10 cellular contexts compared by ENCODE assay signal in the genomic region with DNA sequence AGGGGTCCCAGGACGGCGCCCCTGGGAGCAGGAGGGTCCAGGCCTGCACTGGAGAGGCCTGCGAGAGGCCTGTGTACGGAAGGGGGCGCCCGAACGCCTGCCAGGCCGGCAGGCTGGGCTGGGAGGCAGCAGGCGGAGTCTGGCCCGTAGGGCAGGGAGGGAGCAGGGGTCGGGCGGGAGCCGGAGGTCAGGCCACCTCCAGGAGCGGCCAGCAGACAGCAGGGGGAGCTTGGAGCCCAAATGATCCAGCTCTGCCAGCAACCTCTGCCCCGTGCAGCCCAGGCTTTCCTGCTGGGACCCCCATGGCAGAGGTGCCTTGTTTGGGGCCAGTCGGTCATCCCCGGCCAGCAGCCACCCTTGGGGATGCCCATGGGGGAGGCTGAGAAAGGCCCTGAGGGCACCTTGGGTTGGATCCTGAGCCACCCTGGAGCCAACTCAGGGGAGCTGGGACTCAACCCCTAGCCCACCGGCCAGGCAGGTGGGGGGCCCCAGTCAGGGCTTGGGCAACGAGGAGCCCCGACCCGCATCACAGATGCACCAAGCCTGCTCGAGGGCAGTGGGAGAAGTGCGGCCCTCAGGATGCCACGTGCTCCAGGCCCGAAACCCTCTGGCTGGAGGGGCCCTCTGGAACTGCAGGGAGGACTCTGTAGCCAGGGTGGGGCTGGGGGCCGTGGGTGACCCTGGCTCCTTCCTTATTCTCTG. TPM values are rescaled to one million over a fixed set of nuclear protein-coding genes. Genes with fewer than 3 reads are reported as not detected.
DNase-seq lines count a peak whose midpoint lies in the region; ATAC-seq, FAIRE-seq and TF ChIP-seq lines count a peak whose summit lies in the region.
"Had no signal": no experiment of that assay in that cellular context is flagged by ENCODE, and none has a peak within 500 bp of the region (broad histone marks: within the 10 kb centered on the region; RNA-seq: fewer than 3 reads in every experiment).

No MANE protein-coding gene starts in this region.

- DNase-seq in A549 (ENCODE audit: low read depth in 1 of 2, low spot score in 1 of 2) (peak; percentile 70 to 85), HCT116 (ENCODE audit: low read depth, low spot score) (no peak), left lobe of liver (ENCODE audit: low spot score) (peak; percentile 67), H4 (ENCODE audit: low spot score) (no peak), A172 (ENCODE audit: low spot score) (no peak), KG1 (lab: John Stamatoyannopoulos, UW) (no peak)
- DNase-seq in activated naive CD8-positive, alpha-beta T cell treated with anti-CD3 and anti-CD28 coated beads, Interleukin-2, amount 50 U/mL, for 24 hours = no peak
- DNase-seq: NCI-H1694; stimulated activated CD4-positive, alpha-beta T cell treated with anti-CD3 and anti-CD28 coated beads, Interleukin-12 subunit alpha, Interleukin-12 subunit beta, amount 100 ng/mL, for 4 hours had no signal

- CTCF ChIA-PET in A549 (lab: Yijun Ruan, JAX) (interaction anchor here (0.5 to 13.7 kb wide), 30 partner anchors 8 to 329 kb away, joined by 3 to 605 read pairs (median 4); a partner anchor contains a TSS), HCT116 (lab: Charles Lee) (interaction anchor here (1.4 to 1.8 kb wide), 2 partner anchors 9 to 131 kb away, joined by 8 to 11 read pairs; a partner anchor contains a TSS)

- H3K4me3 ChIP-seq in A549 (no peak overlapping the region), HCT116 (replicated peaks in 1 of 2; ENCODE audit: low read depth in 1 of 2, low read length in 2 of 2) (no peak overlapping the region)

- H3K4me1 Mint-ChIP-seq in activated naive CD8-positive, alpha-beta T cell treated with anti-CD3 and anti-CD28 coated beads, Interleukin-2, amount 50 U/mL, for 24 hours = no peaks in the 10 kb centered on the region

- H3K4me3 Mint-ChIP-seq in activated naive CD8-positive, alpha-beta T cell treated with anti-CD3 and anti-CD28 coated beads, Interleukin-2, amount 50 U/mL, for 24 hours = no peak overlapping the region

- POLR2A ChIA-PET in A549 (lab: Yijun Ruan, JAX) = interaction anchor here (1.1 kb wide), 1 partner anchor 131 kb away, joined by 3 read pairs; no protein-coding TSS in a partner anchor
- POLR2A ChIA-PET in HCT116 (lab: Charles Lee) = no interaction called here

- no peaks in the 10 kb centered on the region for H3K36me3 Mint-ChIP-seq in activated naive CD8-positive, alpha-beta T cell treated with anti-CD3 and anti-CD28 coated beads, Interleukin-2, amount 50 U/mL, for 24 hours (ENCODE audit: low read depth)

- peaks cover 6% of the 10 kb centered on the region for H3K27me3 Mint-ChIP-seq in activated naive CD8-positive, alpha-beta T cell treated with anti-CD3 and anti-CD28 coated beads, Interleukin-2, amount 50 U/mL, for 24 hours

- no peak for FAIRE-seq in A549 (lab: Jason Lieb, UNC)

- peak overlapping the region; percentile 73 to 87; a peak in 5 of 6 replicates for H3K27ac ChIP-seq in A549
- peak overlapping the region; percentile 20; the same call in 1 of the 2 replicates for H3K27ac ChIP-seq in HCT116 (ENCODE audit: low read depth, low read length)

- H3K4me2 ChIP-seq in A549 = peak overlapping the region; percentile 47; the same call in 2 of the 3 replicates
- 0 out of 2 replicates have a peak overlapping the region, but pooled peaks have one; percentile 9 for H3K4me2 ChIP-seq in HCT116 (ENCODE audit: low read length)

- no peak for TF ChIP-seq POLR2A in A549 (IDR thresholded peaks at IDR 0.05; ENCODE audit: low read length)
- TF ChIP-seq POLR2A in HCT116 (IDR thresholded peaks at IDR 0.05; ENCODE audit: borderline replicate concordance, extremely low read depth, insufficient read depth, insufficient read length) = no peak

- TF ChIP-seq RAD21 in A549 (conservative IDR thresholded peaks at IDR 0.05 in 1 of 2, IDR thresholded peaks at IDR 0.05 in 1 of 2) = peak; percentile 47 to 57; a peak in 4 of 5 replicates
- TF ChIP-seq RAD21 in HCT116 (IDR thresholded peaks at IDR 0.05; ENCODE audit: low read depth) = no peak

- no peaks in the 10 kb centered on the region for H3K27me3 ChIP-seq in HCT116 (ENCODE audit: insufficient read depth, low read length)

- H3K9me3 Mint-ChIP-seq in activated naive CD8-positive, alpha-beta T cell treated with anti-CD3 and anti-CD28 coated beads, Interleukin-2, amount 50 U/mL, for 24 hours = no peaks in the 10 kb centered on the region

- no TSS peak for BruUV-seq in HCT116 (replicated peaks; lab: Mats Ljungman, UMichigan)

- no peak overlapping the region for H2AFZ ChIP-seq in HCT116 (ENCODE audit: low read depth, low read length, poor library complexity, severe bottlenecking)

- peak; percentile 72 for TF ChIP-seq CTCF in A549 (IDR thresholded peaks at IDR 0.05)
- peak in 2 of 3 experiments; percentile 65 to 88; a peak in 4 of 6 replicates for TF ChIP-seq CTCF in HCT116 (IDR thresholded peaks at IDR 0.05 in 2 of 3, conservative IDR thresholded peaks at IDR 0.05 in 1 of 3; ENCODE audit: borderline replicate concordance in 1 of 3, insufficient read depth in 1 of 3, low read depth in 2 of 3, low read length in 2 of 3)

- no peaks in the 10 kb centered on the region for H3K79me2 ChIP-seq in HCT116 (ENCODE audit: insufficient read depth, low read length)

- RAD21 ChIA-PET in HCT116 (lab: Charles Lee; ENCODE audit: low non-redundant PET in 1 of 2, low total read pairs in 2 of 2, uncharacterized antibody in 2 of 2, unreplicated experiment in 2 of 2) = interaction anchor here (0.7 to 1.2 kb wide), 2 partner anchors 8 to 9 kb away, joined by 3 to 4 read pairs; no protein-coding TSS in a partner anchor

- ATAC-seq in A549 (peak; percentile 61 to 92), HCT116 (peak; percentile 79), left lobe of liver (peak; percentile 86), HG03460 (IDR thresholded peaks at IDR 0.05; ENCODE audit: unreplicated experiment) (no peak)
- ATAC-seq in activated naive CD8-positive, alpha-beta T cell treated with anti-CD3 and anti-CD28 coated beads, Interleukin-2, amount 50 U/mL, for 24 hours = peak; percentile 26

- H3K9ac ChIP-seq in HCT116 (ENCODE audit: low read length) = no peak overlapping the region

- no peak overlapping the region for H3K27ac Mint-ChIP-seq in activated naive CD8-positive, alpha-beta T cell treated with anti-CD3 and anti-CD28 coated beads, Interleukin-2, amount 50 U/mL, for 24 hours

- no peaks in the 10 kb centered on the region for H3K9me3 ChIP-seq in A549
- no peaks in the 10 kb centered on the region for H3K9me3 ChIP-seq in HCT116 (ENCODE audit: control insufficient read depth in 1 of 2, insufficient read depth in 1 of 2, low read depth in 1 of 2, low read length in 2 of 2)

- no peaks in the 10 kb centered on the region for H3K36me3 ChIP-seq in HCT116 (ENCODE audit: control insufficient read depth in 1 of 2, insufficient read depth in 2 of 2, low read length in 2 of 2)

- 42% methylated on average over 9 of the region's 26 CpGs for WGBS in A549 (ENCODE audit: missing lambda C conversion rate)

- TF ChIP-seq EP300 in A549 (IDR thresholded peaks at IDR 0.05) = no peak

- H4K20me1 ChIP-seq in HCT116 (ENCODE audit: insufficient read depth) = no peaks in the 10 kb centered on the region

- intact Hi-C loops in HCT116 (cut with micrococcal nuclease) = no loop called here

- H3K4me1 ChIP-seq in A549 = peaks cover 46% of the 10 kb centered on the region
- H3K4me1 ChIP-seq in HCT116 (ENCODE audit: control insufficient read depth in 1 of 2, insufficient read depth in 2 of 2, low read length in 2 of 2) = peaks cover 34 to 49% of the 10 kb centered on the region in 2 experiments

- no peaks in the 10 kb centered on the region for H3K9me2 ChIP-seq in HCT116 (ENCODE audit: insufficient read depth)

TF ChIP-seq in A549, 52 proteins besides CTCF, POLR2A, EP300 and RAD21:
- TF ChIP-seq SMC3 (IDR thresholded peaks at IDR 0.05) = peak; percentile 58
- no peak for TF ChIP-seq FOXS1 (CRISPR knock-in tag; IDR thresholded peaks at IDR 0.05)
TF ChIP-seq in A549: peak in this region for 1.

TF ChIP-seq in HCT116, 20 proteins besides CTCF, POLR2A, EP300 and RAD21 (continues in another document):
- TF ChIP-seq SRF (IDR thresholded peaks at IDR 0.05; ENCODE audit: low read depth) (no peak), CEBPB (IDR thresholded peaks at IDR 0.05; ENCODE audit: low read depth) (no peak), EZH2phosphoT487 (IDR thresholded peaks at IDR 0.05; ENCODE audit: borderline replicate concordance) (no peak)

RNA-seq across cellular contexts. Expression of a gene that starts 9.6 kb away (rescaled TPM):
- polyA plus RNA-seq in A549 (2011; rRNA removed) (not detected in 2 replicates), A549 (2017; fragmentation: RNase III; extraction: RNeasy Plus Mini Kit Qiagen cat#74134 plus additional on column Dnase treatment) (0.21 to 0.25 TPM (median 0.22 TPM) in 3 replicates)
- polyA plus RNA-seq in A549 (2012; cell fraction: cytosol; rRNA removed) = 0.06 TPM in 1 of 2 replicates, not detected in the other
- polyA plus RNA-seq in A549 (2012; cell fraction: nucleus; rRNA removed) = 0.34 and 0.70 TPM in 2 replicates
- not detected in 2 replicates for polyA minus RNA-seq in A549 (2011; rRNA and poly(A)+ RNA removed)
- total RNA-seq in HCT116 (2021; ENCODE audit: unreplicated experiment) (1.0 TPM), left lobe of liver (0.30 TPM)
- 0.39 and 0.72 TPM in 2 replicates for polyA plus RNA-seq in HCT116 (2012)
- not detected in 2 replicates for total RNA-seq in H4 (2014; rRNA removed; shearing (Covaris generic))
- 2.1 TPM in 1 of 2 replicates, not detected in the other for total RNA-seq in A172 (2014; rRNA removed; shearing (Covaris generic))

RNA-seq across cellular contexts. Expression of a gene that starts 13.6 kb away (rescaled TPM):
- polyA plus RNA-seq in A549 (2011; rRNA removed) (not detected in 2 replicates), A549 (2017; fragmentation: RNase III; extraction: RNeasy Plus Mini Kit Qiagen cat#74134 plus additional on column Dnase treatment) (not detected in 3 replicates)
- not detected in 2 replicates for polyA plus RNA-seq in A549 (2012; cell fraction: cytosol; rRNA removed)
- polyA plus RNA-seq in A549 (2012; cell fraction: nucleus; rRNA removed) = 0.31 TPM in 1 of 2 replicates, not detected in the other
- polyA minus RNA-seq in A549 (2011; rRNA and poly(A)+ RNA removed) = not detected in 2 replicates
- total RNA-seq in HCT116 (2021; ENCODE audit: unreplicated experiment) (not detected), left lobe of liver (not detected)
- polyA plus RNA-seq in HCT116 (2012) = 0.15 and 0.34 TPM in 2 replicates
- total RNA-seq in H4 (2014; rRNA removed; shearing (Covaris generic)) = not detected in 2 replicates
- not detected in 2 replicates for total RNA-seq in A172 (2014; rRNA removed; shearing (Covaris generic))

RNA-seq across cellular contexts. Expression of a gene that starts 27.7 kb away (rescaled TPM):
- polyA plus RNA-seq in A549 (2011; rRNA removed) (0.42 and 0.67 TPM in 2 replicates), A549 (2017; fragmentation: RNase III; extraction: RNeasy Plus Mini Kit Qiagen cat#74134 plus additional on column Dnase treatment) (1.7 to 5.5 TPM (median 3.5 TPM) in 3 replicates)
- 0.21 and 0.23 TPM in 2 replicates for polyA plus RNA-seq in A549 (2012; cell fraction: cytosol; rRNA removed)
- 0.13 and 0.15 TPM in 2 replicates for polyA plus RNA-seq in A549 (2012; cell fraction: nucleus; rRNA removed)
- polyA minus RNA-seq in A549 (2011; rRNA and poly(A)+ RNA removed) = 2.8 TPM in 1 of 2 replicates, not detected in the other
- total RNA-seq in HCT116 (2021; ENCODE audit: unreplicated experiment) (1.3 TPM), left lobe of liver (3.6 TPM)
- polyA plus RNA-seq in HCT116 (2012) = 0.57 and 0.65 TPM in 2 replicates
- total RNA-seq in H4 (2014; rRNA removed; shearing (Covaris generic)) = 3.3 TPM in 2 replicates
- total RNA-seq in A172 (2014; rRNA removed; shearing (Covaris generic)) = 2.2 and 71.7 TPM in 2 replicates

Comparison
In these comparisons a context has a peak if more than half of its experiments do, and no peak if none do; other contexts are left out.
1. DNase-seq: peak in A549 (2 of 2) and left lobe of liver (single experiment); none in HCT116 (single experiment), activated naive CD8-positive, alpha-beta T cell treated with anti-CD3 and anti-CD28 coated beads, Interleukin-2, amount 50 U/mL, for 24 hours (single experiment), H4 (single experiment), A172 (single experiment) and KG1 (single experiment).